13 cellular contexts compared by ENCODE assay signal in genomic region chr5:34685485-34686197, GRCh38. TPM values are rescaled to one million over a fixed set of nuclear protein-coding genes. Genes with fewer than 3 reads are reported as not detected.
DNase-seq lines count a peak whose midpoint lies in the region; ATAC-seq and TF ChIP-seq lines count a peak whose summit lies in the region.
"Had no signal": no experiment of that assay in that cellular context is flagged by ENCODE, and none has a peak within 500 bp of the region (broad histone marks: within the 10 kb centered on the region; RNA-seq: fewer than 3 reads in every experiment).

No MANE protein-coding gene starts in this region.

- H3K9me2 ChIP-seq in PC-3 (replicated peaks; ENCODE audit: low read length), result no peaks in the 10 kb centered on the region

- no peak overlapping the region for H3K9ac ChIP-seq in PC-3 (ENCODE audit: low read length)

- no peaks in the 10 kb centered on the region for H4K20me1 ChIP-seq in PC-3 (ENCODE audit: low read length)

- ATAC-seq in PC-3 (no peak), HG02970 (IDR thresholded peaks at IDR 0.05; ENCODE audit: low FRiP score, unreplicated experiment) (no peak), GM21390 (IDR thresholded peaks at IDR 0.05; ENCODE audit: unreplicated experiment) (no peak), GM18517 (IDR thresholded peaks at IDR 0.05; ENCODE audit: unreplicated experiment) (no peak)
- ATAC-seq: left lobe of liver had no signal

- BruUV-seq in PC-3 (replicated peaks; lab: Mats Ljungman, UMichigan), result no TSS peak

- H3K27me3 Mint-ChIP-seq in neural crest cell (ENCODE audit: low read depth), result no peaks in the 10 kb centered on the region
- H3K27me3 Mint-ChIP-seq: dendritic cell treated with granulocyte-macrophage colony-stimulating factor and Interleukin-4, amounts not matched to agents 40 ng/mL and 50 ng/mL, for 4 days had no signal

- H3K4me3 ChIP-seq in PC-3 (ENCODE audit: low read length) (no peak overlapping the region), epithelial cell of esophagus (ENCODE audit: low read length) (no peak overlapping the region)
- H3K4me3 ChIP-seq: thoracic aorta had no signal

- peak overlapping the region; percentile 72 for H3K27ac ChIP-seq in PC-3 (ENCODE audit: low read length)

- peaks cover 2% of the 10 kb centered on the region for H3K36me3 Mint-ChIP-seq in neural crest cell (ENCODE audit: low read depth)

- H3K4me1 ChIP-seq in PC-3 (ENCODE audit: insufficient read depth, low read length), result peaks cover 53% of the 10 kb centered on the region

- peaks cover 61% of the 10 kb centered on the region for H3K4me1 Mint-ChIP-seq in neural crest cell

- peaks cover 92% of the 10 kb centered on the region for H3K79me2 ChIP-seq in PC-3 (ENCODE audit: low read length)

- no peaks in the 10 kb centered on the region for H3K9me3 Mint-ChIP-seq in neural crest cell
- H3K9me3 Mint-ChIP-seq: dendritic cell treated with granulocyte-macrophage colony-stimulating factor and Interleukin-4, amounts not matched to agents 40 ng/mL and 50 ng/mL, for 4 days had no signal

- no peaks in the 10 kb centered on the region for H3F3A ChIP-seq in PC-3 (ENCODE audit: low read length, unreplicated experiment)

- no peak overlapping the region for H3K4me2 ChIP-seq in PC-3 (ENCODE audit: low read length)

- intact Hi-C loops in PC-3 (cut with micrococcal nuclease), result loop anchor here (10.0 kb wide), 1 partner anchor 161 kb away; no protein-coding TSS in a partner anchor

- H3K4me3 Mint-ChIP-seq in neural crest cell, result peak overlapping the region; percentile 43
- H3K4me3 Mint-ChIP-seq: dendritic cell treated with granulocyte-macrophage colony-stimulating factor and Interleukin-4, amounts not matched to agents 40 ng/mL and 50 ng/mL, for 4 days had no signal

- no peaks in the 10 kb centered on the region for H3K9me3 ChIP-seq in PC-3 (ENCODE audit: low read length)
- H3K9me3 ChIP-seq: thoracic aorta had no signal

- no peaks in the 10 kb centered on the region for H3K27me3 ChIP-seq in PC-3 (ENCODE audit: low read length)

- peak; percentile 60 for DNase-seq in EL
- peak; percentile 52 for DNase-seq in PC-3
- peak; percentile 84 for DNase-seq in epithelial cell of esophagus (ENCODE audit: low read depth)
- no peak for DNase-seq in neural crest cell (ENCODE audit: low read depth, low spot score)
- DNase-seq in HUDEP-2 (lab: John Stamatoyannopoulos, UW; ENCODE audit: unreplicated experiment in 76 of 76), result no peak
- DNase-seq: activated CD4-positive, alpha-beta T cell treated with anti-CD3 and anti-CD28 coated beads, Interleukin-2, amount 50 U/mL, for 48 hours; Karpas-422 had no signal

- TF ChIP-seq CTCF in PC-3 (conservative IDR thresholded peaks at IDR 0.05; ENCODE audit: low read depth, low read length) (no peak), epithelial cell of esophagus (IDR thresholded peaks at IDR 0.05; ENCODE audit: insufficient read depth, low read depth, low read length, missing control alignments) (no peak), neural crest cell (conservative IDR thresholded peaks at IDR 0.05) (no peak)

- CTCF ChIA-PET in PC-3 (lab: Charles Lee), result no interaction called here

- H3K27ac Mint-ChIP-seq in neural crest cell (ENCODE audit: unreplicated experiment), result peak overlapping the region; percentile 86
- H3K27ac Mint-ChIP-seq: dendritic cell treated with granulocyte-macrophage colony-stimulating factor and Interleukin-4, amounts not matched to agents 40 ng/mL and 50 ng/mL, for 4 days had no signal

- peaks cover 29% of the 10 kb centered on the region for H3K36me3 ChIP-seq in PC-3 (ENCODE audit: low read depth, low read length)
- H3K36me3 ChIP-seq: thoracic aorta had no signal

- POLR2A ChIA-PET in PC-3 (lab: Charles Lee; ENCODE audit: unreplicated experiment), result no interaction called here

- no peak overlapping the region for H2AFZ ChIP-seq in PC-3 (ENCODE audit: low read length)

RNA-seq across cellular contexts. Expression of gene RAI14, which starts 29.5 kb away (rescaled TPM):
- total RNA-seq in PC-3 (2014; rRNA removed) (54.4 and 73.5 TPM in 2 replicates), neural crest cell (82.7 and 92.7 TPM in 2 replicates)

Comparison
In these comparisons a context has a peak if more than half of its experiments do, and no peak if none do; other contexts are left out.
1. DNase-seq: peak in EL (single experiment), PC-3 (single experiment) and epithelial cell of esophagus (single experiment); none in neural crest cell (single experiment) and HUDEP-2 (0 of 76).